In genomic region chr17:18744726-18745125, GRCh38 we compare ENCODE assay signal across 4 cellular contexts. TPM values are rescaled to one million over a fixed set of nuclear protein-coding genes. Genes with fewer than 3 reads are reported as not detected.
"Had no signal": no experiment of that assay in that cellular context is flagged by ENCODE, and none has a peak within 500 bp of the region (broad histone marks: within the 10 kb centered on the region; RNA-seq: fewer than 3 reads in every experiment).

No MANE protein-coding gene starts in this region.

RNA-seq across cellular contexts. Expression of gene FBXW10, which starts 0.9 kb away (rescaled TPM):
- total RNA-seq: H1, H9 had no signal
- polyA plus RNA-seq: GM23338, H1, IgD-negative memory B cell had no signal
